ENCODE assay signal across 13 cellular contexts in genomic region chr11:48037709-48038468, GRCh38. TPM values are rescaled to one million over a fixed set of nuclear protein-coding genes. Genes with fewer than 3 reads are reported as not detected.
DNase-seq lines count a peak whose midpoint lies in the region; ATAC-seq and TF ChIP-seq lines count a peak whose summit lies in the region.
"Had no signal": no experiment of that assay in that cellular context is flagged by ENCODE, and none has a peak within 500 bp of the region (broad histone marks: within the 10 kb centered on the region; RNA-seq: fewer than 3 reads in every experiment).

No MANE protein-coding gene starts in this region.

- H3K9me3 ChIP-seq in HEK293 (ENCODE audit: control insufficient read depth, insufficient read depth, low read depth, low read length): no peaks in the 10 kb centered on the region
- H3K9me3 ChIP-seq in psoas muscle: no peaks in the 10 kb centered on the region
- no peaks in the 10 kb centered on the region for H3K9me3 ChIP-seq in stomach
- H3K9me3 ChIP-seq in thyroid gland: no peaks in the 10 kb centered on the region
- H3K9me3 ChIP-seq: BLaER1 treated with 17β-estradiol and CSF1 and Interleukin-3, amounts not matched to agents 10 nM and 100 nM had no signal

- intact Hi-C loops in psoas muscle (cut with DNase I): loop anchor here in 1 of 2 donors (10.0 kb wide), 1 partner anchor 47 kb away; no protein-coding TSS in a partner anchor
- intact Hi-C loops in stomach (cut with DNase I; ENCODE audit: low total_unique reads): no loop called here
- intact Hi-C loops in thyroid gland (cut with DNase I): no loop called here

- POLR2A ChIA-PET in HEK293 (lab: Yijun Ruan, JAX): no interaction called here

- H3K27me3 ChIP-seq in psoas muscle (ENCODE audit: insufficient read depth in 3 of 3, low read length in 2 of 3) (no peaks in the 10 kb centered on the region), stomach (no peaks in the 10 kb centered on the region), thyroid gland (no peaks in the 10 kb centered on the region)
- H3K27me3 ChIP-seq: BLaER1 treated with 17β-estradiol and CSF1 and Interleukin-3, amounts not matched to agents 10 nM and 100 nM had no signal

- CTCF ChIA-PET in HEK293 (lab: Yijun Ruan, JAX): no interaction called here

- 69 to 73% (median 72%) methylated on average over 11 of the region's 11 CpGs for WGBS in psoas muscle, 3 donors
- 89 to 94% (median 92%) methylated on average over 11 of the region's 11 CpGs for WGBS in stomach, 5 donors
- WGBS in thyroid gland, 2 donors: 85 to 91% methylated on average over 11 of the region's 11 CpGs

- peak; percentile 59 to 72 (median 66) for ATAC-seq in psoas muscle
- ATAC-seq: activated CD8-positive, alpha-beta memory T cell treated with anti-CD3 and anti-CD28 coated beads, Interleukin-2, amount 10 ng/mL, durations not matched to agents 7 days and 5 days; effector memory CD8-positive, alpha-beta T cell; SK-N-SH treated with all-trans-retinoic acid at 6 μM for 48 hours had no signal

- H3K27ac ChIP-seq in HEK293 (ENCODE audit: extremely low read depth, low read depth, low read length): no peak overlapping the region
- H3K27ac ChIP-seq in caudate nucleus (ENCODE audit: low read depth, low read length): peak overlapping the region; percentile 8
- H3K27ac ChIP-seq in psoas muscle: peak overlapping the region; percentile 47
- no peak overlapping the region for H3K27ac ChIP-seq in stomach
- peak overlapping the region in 1 of 3 donors; percentile 35 for H3K27ac ChIP-seq in thyroid gland
- H3K27ac ChIP-seq: BLaER1 treated with 17β-estradiol and CSF1 and Interleukin-3, amounts not matched to agents 10 nM and 100 nM had no signal

- no peak for TF ChIP-seq CTCF in HEK293 (tag by site-specific recombination; IDR thresholded peaks at IDR 0.05)
- TF ChIP-seq CTCF in psoas muscle (IDR thresholded peaks at IDR 0.05): no peak
- TF ChIP-seq CTCF in stomach (IDR thresholded peaks at IDR 0.05): peak in 1 of 7 experiments; percentile 7
- no peak for TF ChIP-seq CTCF in thyroid gland (IDR thresholded peaks at IDR 0.05)

- H3K36me3 ChIP-seq in HEK293 (ENCODE audit: control insufficient read depth in 2 of 2, insufficient read depth in 1 of 2, low read length in 2 of 2): no peaks in the 10 kb centered on the region
- no peaks in the 10 kb centered on the region for H3K36me3 ChIP-seq in psoas muscle (ENCODE audit: insufficient read depth in 1 of 2, low read depth in 1 of 2)
- H3K36me3 ChIP-seq in stomach: peaks cover 0 to 5% (median 0%) of the 10 kb centered on the region in 4 donors
- no peaks in the 10 kb centered on the region for H3K36me3 ChIP-seq in thyroid gland

- H3K4me1 ChIP-seq in HEK293 (ENCODE audit: control insufficient read depth, insufficient read depth, low read length) (no peaks in the 10 kb centered on the region), psoas muscle (peaks cover 32% of the 10 kb centered on the region), stomach (peaks cover 7 to 72% (median 50%) of the 10 kb centered on the region in 4 donors), thyroid gland (peaks cover 34 to 44% of the 10 kb centered on the region in 2 donors)

- TF ChIP-seq POLR2A in stomach (IDR thresholded peaks at IDR 0.05): no peak
- no peak for TF ChIP-seq POLR2A in thyroid gland (IDR thresholded peaks at IDR 0.05)

- no peak for TF ChIP-seq EP300 in stomach (IDR thresholded peaks at IDR 0.05)

- DNase-seq in MV-4-11 (lab: John Stamatoyannopoulos, UW): peak; percentile 25
- no peak for DNase-seq in caudate nucleus (lab: John Stamatoyannopoulos, UW)
- no peak for DNase-seq in psoas muscle
- no peak for DNase-seq in stomach
- DNase-seq in thyroid gland: no peak
- no peak for DNase-seq in A172 (ENCODE audit: low spot score)
- DNase-seq: activated CD8-positive, alpha-beta memory T cell treated with anti-CD3 and anti-CD28 coated beads, Interleukin-2, amount 10 ng/mL, durations not matched to agents 7 days and 5 days; effector memory CD8-positive, alpha-beta T cell; NCI-H1694; NCI-H524 treated with DMSO at 0.1 percent for 48 hours had no signal

- H3K4me3 ChIP-seq in HEK293 (ENCODE audit: low read depth, low read length): no peak overlapping the region
- no peak overlapping the region for H3K4me3 ChIP-seq in psoas muscle
- no peak overlapping the region for H3K4me3 ChIP-seq in stomach
- H3K4me3 ChIP-seq in thyroid gland (replicated peaks in 1 of 3): no peak overlapping the region
- H3K4me3 ChIP-seq: BLaER1 treated with 17β-estradiol and CSF1 and Interleukin-3, amounts not matched to agents 10 nM and 100 nM had no signal

TF ChIP-seq in HEK293, 187 proteins besides CTCF, POLR2A, EP300 and RAD21 (continues in another document):
- TF ChIP-seq INSM2 (tag by site-specific recombination; IDR thresholded peaks at IDR 0.05): no peak
- no peak for TF ChIP-seq ZNF549 (tag by site-specific recombination; IDR thresholded peaks at IDR 0.05)
- TF ChIP-seq, protein P1, sequence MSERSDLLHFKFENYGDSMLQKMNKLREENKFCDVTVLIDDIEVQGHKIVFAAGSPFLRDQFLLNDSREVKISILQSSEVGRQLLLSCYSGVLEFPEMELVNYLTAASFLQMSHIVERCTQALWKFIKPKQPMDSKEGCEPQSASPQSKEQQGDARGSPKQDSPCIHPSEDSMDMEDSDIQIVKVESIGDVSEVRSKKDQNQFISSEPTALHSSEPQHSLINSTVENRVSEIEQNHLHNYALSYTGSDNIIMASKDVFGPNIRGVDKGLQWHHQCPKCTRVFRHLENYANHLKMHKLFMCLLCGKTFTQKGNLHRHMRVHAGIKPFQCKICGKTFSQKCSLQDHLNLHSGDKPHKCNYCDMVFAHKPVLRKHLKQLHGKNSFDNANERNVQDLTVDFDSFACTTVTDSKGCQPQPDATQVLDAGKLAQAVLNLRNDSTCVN (tag by site-specific recombination; optimal IDR thresholded peaks at IDR 0.05): no peak
- no peak for TF ChIP-seq PBX3 (CRISPR knock-in tag; IDR thresholded peaks at IDR 0.05)
- peak; percentile 32; the same call in 1 of the 2 replicates for TF ChIP-seq SCRT2 (tag by site-specific recombination; IDR thresholded peaks at IDR 0.05)
- 0 out of 2 replicates have a peak, but pooled peaks have one; percentile 32 for TF ChIP-seq ZBTB20 (tag by site-specific recombination; IDR thresholded peaks at IDR 0.05)
- 0 out of 2 replicates have a peak, but pooled peaks have one; percentile 42 for TF ChIP-seq ZNF580 (tag by site-specific recombination; IDR thresholded peaks at IDR 0.05)
- TF ChIP-seq ZNF138 (tag by site-specific recombination; IDR thresholded peaks at IDR 0.05; ENCODE audit: borderline replicate concordance): no peak
- TF ChIP-seq, protein P2, sequence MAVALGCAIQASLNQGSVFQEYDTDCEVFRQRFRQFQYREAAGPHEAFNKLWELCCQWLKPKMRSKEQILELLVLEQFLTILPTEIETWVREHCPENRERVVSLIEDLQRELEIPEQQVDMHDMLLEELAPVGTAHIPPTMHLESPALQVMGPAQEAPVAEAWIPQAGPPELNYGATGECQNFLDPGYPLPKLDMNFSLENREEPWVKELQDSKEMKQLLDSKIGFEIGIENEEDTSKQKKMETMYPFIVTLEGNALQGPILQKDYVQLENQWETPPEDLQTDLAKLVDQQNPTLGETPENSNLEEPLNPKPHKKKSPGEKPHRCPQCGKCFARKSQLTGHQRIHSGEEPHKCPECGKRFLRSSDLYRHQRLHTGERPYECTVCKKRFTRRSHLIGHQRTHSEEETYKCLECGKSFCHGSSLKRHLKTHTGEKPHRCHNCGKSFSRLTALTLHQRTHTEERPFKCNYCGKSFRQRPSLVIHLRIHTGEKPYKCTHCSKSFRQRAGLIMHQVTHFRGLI (tag by site-specific recombination; IDR thresholded peaks at IDR 0.05): no peak
- TF ChIP-seq SCRT1 (tag by site-specific recombination; IDR thresholded peaks at IDR 0.05; ENCODE audit: borderline replicate concordance): no peak
- TF ChIP-seq KLF16 (tag by site-specific recombination; IDR thresholded peaks at IDR 0.05): no peak
- TF ChIP-seq ZFP69B (tag by site-specific recombination; IDR thresholded peaks at IDR 0.05): no peak

RNA-seq across cellular contexts. Expression of gene PTPRJ, which starts 57.5 kb away (rescaled TPM):
- total RNA-seq in psoas muscle (10 to 100 TPM in 1 of 4 donors, 1 to 10 TPM in 3; 2.6 to 12.4 (median 4.7) TPM), stomach (100 to 1,000 TPM in 1 of 5 donors, 10 to 100 TPM in 3, 1 to 10 TPM in 1; 4.7 to 351 (median 44.3) TPM), thyroid gland (10 to 100 TPM; 45.4 to 81.9 (median 58.6) TPM)
- polyA plus RNA-seq in psoas muscle (1 to 10 TPM in 1 of 3 donors, under 1 TPM in 2; 0.32 to 4.4 (median 0.71) TPM), stomach (1 to 10 TPM; 2.6 to 6.0 (median 3.2) TPM)
- 15.2 and 15.8 TPM in 2 replicates for total RNA-seq in A172 (2014; rRNA removed; shearing (Covaris generic))

Comparison
In these comparisons a context has a peak if more than half of its experiments do, and no peak if none do; other contexts are left out.
1. H3K27ac ChIP-seq: peak in caudate nucleus (single experiment) and psoas muscle (single experiment); none in HEK293 (single experiment) and stomach (0 of 5).